In the genomic region with DNA sequence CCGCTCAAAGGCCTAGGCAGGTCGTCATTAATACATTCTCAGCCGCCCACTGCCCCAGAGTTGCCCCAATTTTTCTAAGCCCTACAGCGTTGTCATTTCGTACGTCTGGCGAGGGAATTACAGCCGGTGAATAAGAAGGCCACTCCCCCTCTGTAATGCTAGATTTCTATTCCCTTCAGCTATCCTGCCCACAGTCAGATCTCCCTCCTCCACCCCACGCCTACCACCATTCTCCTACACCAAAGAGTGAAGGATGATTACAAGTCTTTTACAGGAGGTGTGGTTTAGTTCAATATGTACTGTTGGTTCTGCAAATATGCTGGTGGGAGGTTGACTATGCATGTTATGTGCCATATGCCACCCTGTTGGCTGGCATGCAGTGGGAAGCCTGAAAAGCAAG, we compare ENCODE assay signal across 1 cellular context.
TF ChIP-seq lines count a peak whose summit lies in the region.

No MANE protein-coding gene starts in this region.

TF ChIP-seq in HEK293, 187 proteins besides CTCF, POLR2A, EP300 and RAD21 (continued from another document):
- no peak for TF ChIP-seq BCL11A (tag by site-specific recombination; IDR thresholded peaks at IDR 0.05; ENCODE audit: low read depth)
- TF ChIP-seq ZNF747 (tag by site-specific recombination; IDR thresholded peaks at IDR 0.05): no peak
- no peak for TF ChIP-seq ZNF324 (tag by site-specific recombination; IDR thresholded peaks at IDR 0.05)
